Comparison of ENCODE assay signal across 1 cellular context in genomic region chr22:26767351-26767970, GRCh38.
A peak's percentile ranks its signal among the peaks of the same experiment; 100 is the strongest.
TF ChIP-seq lines count a peak whose summit lies in the region.

No MANE protein-coding gene starts in this region.

TF ChIP-seq in K562, 482 proteins besides CTCF, POLR2A, EP300 and RAD21 (continued from another document):
- TF ChIP-seq, protein P1, sequence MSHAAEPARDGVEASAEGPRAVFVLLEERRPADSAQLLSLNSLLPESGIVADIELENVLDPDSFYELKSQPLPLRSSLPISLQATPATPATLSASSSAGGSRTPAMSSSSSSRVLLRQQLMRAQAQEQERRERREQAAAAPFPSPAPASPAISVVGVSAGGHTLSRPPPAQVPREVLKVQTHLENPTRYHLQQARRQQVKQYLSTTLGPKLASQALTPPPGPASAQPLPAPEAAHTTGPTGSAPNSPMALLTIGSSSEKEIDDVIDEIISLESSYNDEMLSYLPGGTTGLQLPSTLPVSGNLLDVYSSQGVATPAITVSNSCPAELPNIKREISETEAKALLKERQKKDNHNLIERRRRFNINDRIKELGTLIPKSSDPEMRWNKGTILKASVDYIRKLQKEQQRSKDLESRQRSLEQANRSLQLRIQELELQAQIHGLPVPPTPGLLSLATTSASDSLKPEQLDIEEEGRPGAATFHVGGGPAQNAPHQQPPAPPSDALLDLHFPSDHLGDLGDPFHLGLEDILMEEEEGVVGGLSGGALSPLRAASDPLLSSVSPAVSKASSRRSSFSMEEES (CRISPR knock-in tag; IDR thresholded peaks at IDR 0.05): peak; percentile 42
- TF ChIP-seq ZNF76 (CRISPR knock-in tag; IDR thresholded peaks at IDR 0.05; ENCODE audit: borderline replicate concordance): no peak
- TF ChIP-seq, protein P2, sequence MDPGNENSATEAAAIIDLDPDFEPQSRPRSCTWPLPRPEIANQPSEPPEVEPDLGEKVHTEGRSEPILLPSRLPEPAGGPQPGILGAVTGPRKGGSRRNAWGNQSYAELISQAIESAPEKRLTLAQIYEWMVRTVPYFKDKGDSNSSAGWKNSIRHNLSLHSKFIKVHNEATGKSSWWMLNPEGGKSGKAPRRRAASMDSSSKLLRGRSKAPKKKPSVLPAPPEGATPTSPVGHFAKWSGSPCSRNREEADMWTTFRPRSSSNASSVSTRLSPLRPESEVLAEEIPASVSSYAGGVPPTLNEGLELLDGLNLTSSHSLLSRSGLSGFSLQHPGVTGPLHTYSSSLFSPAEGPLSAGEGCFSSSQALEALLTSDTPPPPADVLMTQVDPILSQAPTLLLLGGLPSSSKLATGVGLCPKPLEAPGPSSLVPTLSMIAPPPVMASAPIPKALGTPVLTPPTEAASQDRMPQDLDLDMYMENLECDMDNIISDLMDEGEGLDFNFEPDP (CRISPR knock-in tag; IDR thresholded peaks at IDR 0.05): no peak
- TF ChIP-seq, protein P3, sequence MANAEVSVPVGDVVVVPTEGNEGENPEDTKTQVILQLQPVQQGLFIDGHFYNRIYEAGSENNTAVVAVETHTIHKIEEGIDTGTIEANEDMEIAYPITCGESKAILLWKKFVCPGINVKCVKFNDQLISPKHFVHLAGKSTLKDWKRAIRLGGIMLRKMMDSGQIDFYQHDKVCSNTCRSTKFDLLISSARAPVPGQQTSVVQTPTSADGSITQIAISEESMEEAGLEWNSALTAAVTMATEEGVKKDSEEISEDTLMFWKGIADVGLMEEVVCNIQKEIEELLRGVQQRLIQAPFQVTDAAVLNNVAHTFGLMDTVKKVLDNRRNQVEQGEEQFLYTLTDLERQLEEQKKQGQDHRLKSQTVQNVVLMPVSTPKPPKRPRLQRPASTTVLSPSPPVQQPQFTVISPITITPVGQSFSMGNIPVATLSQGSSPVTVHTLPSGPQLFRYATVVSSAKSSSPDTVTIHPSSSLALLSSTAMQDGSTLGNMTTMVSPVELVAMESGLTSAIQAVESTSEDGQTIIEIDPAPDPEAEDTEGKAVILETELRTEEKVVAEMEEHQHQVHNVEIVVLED (CRISPR knock-in tag; IDR thresholded peaks at IDR 0.05): no peak
- TF ChIP-seq, protein P4, sequence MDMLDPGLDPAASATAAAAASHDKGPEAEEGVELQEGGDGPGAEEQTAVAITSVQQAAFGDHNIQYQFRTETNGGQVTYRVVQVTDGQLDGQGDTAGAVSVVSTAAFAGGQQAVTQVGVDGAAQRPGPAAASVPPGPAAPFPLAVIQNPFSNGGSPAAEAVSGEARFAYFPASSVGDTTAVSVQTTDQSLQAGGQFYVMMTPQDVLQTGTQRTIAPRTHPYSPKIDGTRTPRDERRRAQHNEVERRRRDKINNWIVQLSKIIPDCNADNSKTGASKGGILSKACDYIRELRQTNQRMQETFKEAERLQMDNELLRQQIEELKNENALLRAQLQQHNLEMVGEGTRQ (CRISPR knock-in tag; IDR thresholded peaks at IDR 0.05): 0 out of 2 replicates have a peak, but pooled peaks have one; percentile 24
